Comparison of ENCODE assay signal across 20 cellular contexts in the genomic region with DNA sequence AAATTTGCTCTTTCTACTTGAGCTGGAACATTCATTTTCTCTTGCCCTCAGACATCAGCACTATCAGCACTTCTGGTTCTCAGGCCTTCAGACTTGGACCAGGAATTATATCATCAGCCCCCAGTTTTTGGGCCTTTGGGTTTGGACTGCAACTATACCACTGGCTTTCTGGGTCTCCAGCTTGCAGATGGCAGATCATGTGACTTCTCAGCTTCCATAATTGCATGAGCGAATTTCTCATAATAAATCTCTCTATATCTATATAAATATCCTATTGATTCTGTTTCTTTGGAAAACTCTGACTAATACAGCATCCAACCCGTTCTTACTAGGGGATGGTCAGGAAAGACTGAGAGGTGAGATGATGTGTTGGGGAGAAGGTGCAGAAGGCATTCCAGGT. TPM values are rescaled to one million over a fixed set of nuclear protein-coding genes. Genes with fewer than 3 reads are reported as not detected.
DNase-seq lines count a peak whose midpoint lies in the region; ATAC-seq and TF ChIP-seq lines count a peak whose summit lies in the region.
"Had no signal": no experiment of that assay in that cellular context is flagged by ENCODE, and none has a peak within 500 bp of the region (broad histone marks: within the 10 kb centered on the region; RNA-seq: fewer than 3 reads in every experiment).

No MANE protein-coding gene starts in this region.

- H3K27ac Mint-ChIP-seq in CD4-positive, CD25-positive, alpha-beta regulatory T cell = peak overlapping the region in 2 of 3 donors; percentile 6 to 38
- H3K27ac Mint-ChIP-seq in nephron (peak overlapping the region; percentile 51 to 98 (median 96)), MCF 10A (ENCODE audit: low read depth, unreplicated experiment) (no peak overlapping the region)
- H3K27ac Mint-ChIP-seq: HFFc6 had no signal

- H3K4me2 ChIP-seq in mesenchymal stem cell (ENCODE audit: low read length, poor library complexity, severe bottlenecking) = no peak overlapping the region
- H3K4me2 ChIP-seq: BLaER1 had no signal

- no peak overlapping the region for H4K8ac ChIP-seq in mesenchymal stem cell (ENCODE audit: low read length)

- no peaks in the 10 kb centered on the region for H3K79me1 ChIP-seq in mesenchymal stem cell (replicated peaks; ENCODE audit: low read length, poor library complexity, severe bottlenecking)

- H2BK120ac ChIP-seq in mesenchymal stem cell (ENCODE audit: low read depth, low read length) = no peak overlapping the region

- no peak overlapping the region for H3K4me3 ChIP-seq in CD4-positive, CD25-positive, alpha-beta regulatory T cell (ENCODE audit: low read depth, low read length)
- H3K4me3 ChIP-seq in mesenchymal stem cell (ENCODE audit: insufficient read depth in 1 of 2, low read depth in 1 of 2, low read length in 2 of 2) = no peak overlapping the region
- H3K4me3 ChIP-seq: BLaER1, GM12878, HAP-1 had no signal

- no peak for TF ChIP-seq RAD21 in Ishikawa (IDR thresholded peaks at IDR 0.05; ENCODE audit: low read depth)

- H3K4me1 Mint-ChIP-seq in CD4-positive, CD25-positive, alpha-beta regulatory T cell = peaks cover 10 to 57% (median 36%) of the 10 kb centered on the region in 4 donors
- H3K4me1 Mint-ChIP-seq in nephron (peaks cover 16% of the 10 kb centered on the region), MCF 10A (ENCODE audit: insufficient read depth, unreplicated experiment) (no peaks in the 10 kb centered on the region)

- H3K9ac ChIP-seq in mesenchymal stem cell (ENCODE audit: low read length) = no peak overlapping the region
- H3K9ac ChIP-seq: BLaER1 had no signal

- TF ChIP-seq CTCF in nephron (IDR thresholded peaks at IDR 0.05; ENCODE audit: unreplicated experiment in 3 of 3) (no peak), MCF 10A (IDR thresholded peaks at IDR 0.05; ENCODE audit: unreplicated experiment) (no peak)

- H3K4me1 ChIP-seq in CD4-positive, CD25-positive, alpha-beta regulatory T cell (ENCODE audit: control insufficient read depth, insufficient read depth, low read length, poor library complexity, severe bottlenecking) = peaks cover 39% of the 10 kb centered on the region
- peaks cover 7% of the 10 kb centered on the region for H3K4me1 ChIP-seq in mesenchymal stem cell (ENCODE audit: control insufficient read depth, insufficient read depth, low read depth, low read length)
- H3K4me1 ChIP-seq: Caco-2, HAP-1 had no signal

- H3K27ac ChIP-seq in CD4-positive, CD25-positive, alpha-beta regulatory T cell (ENCODE audit: insufficient read depth, low read length, poor library complexity, severe bottlenecking) = no peak overlapping the region
- H3K27ac ChIP-seq in mesenchymal stem cell (ENCODE audit: low read length, poor library complexity, severe bottlenecking) = peak overlapping the region; percentile 63
- H3K27ac ChIP-seq: 22Rv1, BLaER1, C4-2B had no signal

- H3K9me3 Mint-ChIP-seq in CD4-positive, CD25-positive, alpha-beta regulatory T cell = peaks cover 0 to 4% (median 3%) of the 10 kb centered on the region in 7 donors
- peaks cover 4% of the 10 kb centered on the region for H3K9me3 Mint-ChIP-seq in nephron
- no peaks in the 10 kb centered on the region for H3K9me3 Mint-ChIP-seq in MCF 10A (ENCODE audit: unreplicated experiment)
- H3K9me3 Mint-ChIP-seq: HFFc6 had no signal

- intact Hi-C loops in MCF 10A (cut with micrococcal nuclease) = no loop called here

- H3K23ac ChIP-seq in mesenchymal stem cell (ENCODE audit: low read length in 2 of 2) = no peak overlapping the region

- H3K27me3 ChIP-seq in CD4-positive, CD25-positive, alpha-beta regulatory T cell (ENCODE audit: control insufficient read depth, insufficient read depth, low read length) = no peaks in the 10 kb centered on the region
- H3K27me3 ChIP-seq in mesenchymal stem cell (ENCODE audit: control insufficient read depth in 1 of 2, insufficient read depth in 1 of 2, low read length in 2 of 2) = no peaks in the 10 kb centered on the region
- H3K27me3 ChIP-seq: BLaER1 had no signal

- ATAC-seq in CD4-positive, CD25-positive, alpha-beta regulatory T cell (ENCODE audit: low read depth in 2 of 2) = no peak
- no peak for ATAC-seq in HG02588 (IDR thresholded peaks at IDR 0.05; ENCODE audit: unreplicated experiment)
- ATAC-seq in GM21423 (IDR thresholded peaks at IDR 0.05; ENCODE audit: unreplicated experiment) = no peak
- ATAC-seq: GM12878 had no signal

- DNase-seq in CD4-positive, CD25-positive, alpha-beta regulatory T cell = no peak
- DNase-seq in mesenchymal stem cell (no peak), MCF 10A (ENCODE audit: unreplicated experiment) (no peak), MV-4-11 (lab: John Stamatoyannopoulos, UW) (no peak)
- DNase-seq: Caco-2; CD4-positive, alpha-beta memory T cell; DMS153; DND-41; GOT3; HFFc6 had no signal

- CTCF ChIA-PET in MCF 10A (lab: Yijun Ruan, JAX) = no interaction called here

- 81% methylated on average over 1 of the region's 2 CpGs for WGBS in mesenchymal stem cell

- H3K36me3 ChIP-seq in CD4-positive, CD25-positive, alpha-beta regulatory T cell (ENCODE audit: control insufficient read depth, insufficient read depth, low read length) = no peaks in the 10 kb centered on the region
- no peaks in the 10 kb centered on the region for H3K36me3 ChIP-seq in mesenchymal stem cell (ENCODE audit: control insufficient read depth in 1 of 2, insufficient read depth in 2 of 2, low read depth in 1 of 2, low read length in 2 of 2)
- H3K36me3 ChIP-seq: BLaER1, HAP-1 had no signal

- H3K14ac ChIP-seq in mesenchymal stem cell (ENCODE audit: low read length in 2 of 2) = no peak overlapping the region

- H3K36me3 Mint-ChIP-seq in CD4-positive, CD25-positive, alpha-beta regulatory T cell = no peaks in the 10 kb centered on the region
- H3K36me3 Mint-ChIP-seq in nephron (ENCODE audit: low read depth) = no peaks in the 10 kb centered on the region
- H3K36me3 Mint-ChIP-seq in MCF 10A (ENCODE audit: insufficient read depth, unreplicated experiment) = no peaks in the 10 kb centered on the region

- no peak overlapping the region for H3K18ac ChIP-seq in mesenchymal stem cell (ENCODE audit: low read depth in 1 of 2, low read length in 2 of 2)

- no peaks in the 10 kb centered on the region for H3K9me3 ChIP-seq in CD4-positive, CD25-positive, alpha-beta regulatory T cell (ENCODE audit: control insufficient read depth in 2 of 2, low read length in 2 of 2)
- H3K9me3 ChIP-seq in mesenchymal stem cell (ENCODE audit: control insufficient read depth, low read length) = no peaks in the 10 kb centered on the region
- H3K9me3 ChIP-seq: BLaER1, Caco-2, HAP-1 had no signal

- H2AFZ ChIP-seq in mesenchymal stem cell (ENCODE audit: low read depth, low read length) = no peak overlapping the region

- no peak overlapping the region for H2BK12ac ChIP-seq in mesenchymal stem cell (ENCODE audit: low read length in 2 of 2)

- no peak overlapping the region for H4K91ac ChIP-seq in mesenchymal stem cell (ENCODE audit: low read length)

- H3K4me3 Mint-ChIP-seq in CD4-positive, CD25-positive, alpha-beta regulatory T cell = no peak overlapping the region
- H3K4me3 Mint-ChIP-seq in nephron (no peak overlapping the region), MCF 10A (ENCODE audit: unreplicated experiment) (no peak overlapping the region)
- H3K4me3 Mint-ChIP-seq: B cell, HFFc6 had no signal

- peak overlapping the region; percentile 21 for H2AK5ac ChIP-seq in mesenchymal stem cell (ENCODE audit: low read length, severe bottlenecking)

- POLR2A ChIA-PET in MCF 10A (lab: Yijun Ruan, JAX) = no interaction called here

- H2BK5ac ChIP-seq in mesenchymal stem cell (ENCODE audit: low read depth, low read length, poor library complexity, severe bottlenecking) = no peak overlapping the region

- no TSS peak for BruUV-seq in MCF 10A (replicated peaks; lab: Mats Ljungman, UMichigan)

- no peak overlapping the region for H3K4ac ChIP-seq in mesenchymal stem cell (ENCODE audit: low read depth in 1 of 2, low read length in 2 of 2)

- no peak for TF ChIP-seq EP300 in Ishikawa (IDR thresholded peaks at IDR 0.05; ENCODE audit: borderline replicate concordance)

- H3K27me3 Mint-ChIP-seq in CD4-positive, CD25-positive, alpha-beta regulatory T cell = peaks cover 5% of the 10 kb centered on the region
- H3K27me3 Mint-ChIP-seq in nephron (ENCODE audit: low read depth) (peaks cover 5% of the 10 kb centered on the region), MCF 10A (ENCODE audit: insufficient read depth, unreplicated experiment) (no peaks in the 10 kb centered on the region)
- H3K27me3 Mint-ChIP-seq: B cell; CD4-positive, alpha-beta memory T cell had no signal

- H2BK15ac ChIP-seq in mesenchymal stem cell (ENCODE audit: low read depth, poor library complexity, severe bottlenecking) = no peak overlapping the region

TF ChIP-seq in Ishikawa, 13 proteins besides CTCF, POLR2A, EP300 and RAD21:
- TF ChIP-seq EGR1 (IDR thresholded peaks at IDR 0.05) = no peak
- TF ChIP-seq, protein P1, sequence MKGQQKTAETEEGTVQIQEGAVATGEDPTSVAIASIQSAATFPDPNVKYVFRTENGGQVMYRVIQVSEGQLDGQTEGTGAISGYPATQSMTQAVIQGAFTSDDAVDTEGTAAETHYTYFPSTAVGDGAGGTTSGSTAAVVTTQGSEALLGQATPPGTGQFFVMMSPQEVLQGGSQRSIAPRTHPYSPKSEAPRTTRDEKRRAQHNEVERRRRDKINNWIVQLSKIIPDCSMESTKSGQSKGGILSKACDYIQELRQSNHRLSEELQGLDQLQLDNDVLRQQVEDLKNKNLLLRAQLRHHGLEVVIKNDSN (IDR thresholded peaks at IDR 0.05) = peak; percentile 60

RNA-seq across cellular contexts. Expression of a gene that starts 22.4 kb away (rescaled TPM):
- 91.4 TPM for total RNA-seq in CD4-positive, CD25-positive, alpha-beta regulatory T cell
- polyA plus RNA-seq in CD4-positive, CD25-positive, alpha-beta regulatory T cell = 10 to 100 TPM; 53.5 to 87.9 (median 71.9) TPM
- polyA plus RNA-seq in mesenchymal stem cell (2013, experiment 1 of 2) = 16.8 TPM
- 16.8 TPM for polyA plus RNA-seq in mesenchymal stem cell (2013, experiment 2 of 2)
- total RNA-seq in MCF 10A (2022) = 24.6 and 33.3 TPM in 2 replicates
